In the genomic region with DNA sequence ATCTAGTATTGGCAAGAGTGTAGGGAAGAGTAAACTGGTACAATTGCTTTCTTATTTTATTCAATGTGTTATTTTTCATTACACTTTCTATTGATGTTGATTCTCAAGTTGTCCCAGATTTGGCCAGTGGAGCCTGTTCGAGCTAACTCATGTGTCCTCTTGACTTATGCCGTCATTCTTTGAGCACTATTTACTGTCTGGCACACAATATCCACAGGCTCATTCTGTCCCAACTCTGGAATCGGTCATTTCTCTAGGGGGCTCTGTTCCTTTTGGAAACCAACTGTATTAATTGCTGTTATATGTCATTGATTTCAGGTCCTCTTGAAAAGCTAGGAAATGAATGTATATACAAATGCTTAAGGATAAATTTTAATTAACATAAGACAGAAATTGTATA, we compare ENCODE assay signal across 1 cellular context.
TF ChIP-seq lines count a peak whose summit lies in the region.

No MANE protein-coding gene starts in this region.

TF ChIP-seq in K562, 482 proteins besides CTCF, POLR2A, EP300 and RAD21 (continued from another document):
- TF ChIP-seq, protein P1, sequence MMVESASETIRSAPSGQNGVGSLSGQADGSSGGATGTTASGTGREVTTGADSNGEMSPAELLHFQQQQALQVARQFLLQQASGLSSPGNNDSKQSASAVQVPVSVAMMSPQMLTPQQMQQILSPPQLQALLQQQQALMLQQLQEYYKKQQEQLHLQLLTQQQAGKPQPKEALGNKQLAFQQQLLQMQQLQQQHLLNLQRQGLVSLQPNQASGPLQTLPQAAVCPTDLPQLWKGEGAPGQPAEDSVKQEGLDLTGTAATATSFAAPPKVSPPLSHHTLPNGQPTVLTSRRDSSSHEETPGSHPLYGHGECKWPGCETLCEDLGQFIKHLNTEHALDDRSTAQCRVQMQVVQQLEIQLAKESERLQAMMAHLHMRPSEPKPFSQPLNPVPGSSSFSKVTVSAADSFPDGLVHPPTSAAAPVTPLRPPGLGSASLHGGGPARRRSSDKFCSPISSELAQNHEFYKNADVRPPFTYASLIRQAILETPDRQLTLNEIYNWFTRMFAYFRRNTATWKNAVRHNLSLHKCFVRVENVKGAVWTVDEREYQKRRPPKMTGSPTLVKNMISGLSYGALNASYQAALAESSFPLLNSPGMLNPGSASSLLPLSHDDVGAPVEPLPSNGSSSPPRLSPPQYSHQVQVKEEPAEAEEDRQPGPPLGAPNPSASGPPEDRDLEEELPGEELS (CRISPR knock-in tag; IDR thresholded peaks at IDR 0.05; ENCODE audit: borderline replicate concordance), result no peak
- TF ChIP-seq BRD4 (IDR thresholded peaks at IDR 0.05) (no peak), HCFC1 (IDR thresholded peaks at IDR 0.05; ENCODE audit: low read depth, low read length) (no peak), ZNF146 (CRISPR knock-in tag; IDR thresholded peaks at IDR 0.05; ENCODE audit: unreplicated experiment) (no peak), ZKSCAN8 (CRISPR knock-in tag; IDR thresholded peaks at IDR 0.05) (no peak), ELF4 (CRISPR knock-in tag; IDR thresholded peaks at IDR 0.05) (no peak), ZC3H8 (IDR thresholded peaks at IDR 0.05) (no peak), NCOR1 (IDR thresholded peaks at IDR 0.05) (no peak), RUNX1 (IDR thresholded peaks at IDR 0.05; ENCODE audit: low read depth) (no peak), SMC3 (conservative IDR thresholded peaks at IDR 0.05; ENCODE audit: insufficient read depth, low read depth, low read length) (no peak), NEUROD1 (IDR thresholded peaks at IDR 0.05; ENCODE audit: borderline replicate concordance, low read depth, low read length, partially characterized antibody) (no peak)
